13 cellular contexts compared by ENCODE assay signal in genomic region chr17:75513667-75514052, GRCh38. TPM values are rescaled to one million over a fixed set of nuclear protein-coding genes. Genes with fewer than 3 reads are reported as not detected.
A peak's percentile ranks its signal among the peaks of the same experiment; 100 is the strongest.
DNase-seq lines count a peak whose midpoint lies in the region; ATAC-seq, FAIRE-seq and TF ChIP-seq lines count a peak whose summit lies in the region.
"Had no signal": no experiment of that assay in that cellular context is flagged by ENCODE, and none has a peak within 500 bp of the region (broad histone marks: within the 10 kb centered on the region; RNA-seq: fewer than 3 reads in every experiment).

No MANE protein-coding gene starts in this region.

- in situ Hi-C loops in astrocyte of the spinal cord (cut with HindIII; ENCODE audit: low sequenced_read_pairs): no loop called here

- H3K79me2 ChIP-seq in keratinocyte (ENCODE audit: control insufficient read depth, insufficient read depth, low read length): peaks cover 28% of the 10 kb centered on the region

- peaks cover 20% of the 10 kb centered on the region for H3K4me1 Mint-ChIP-seq in Caco-2 (ENCODE audit: low read depth, unreplicated experiment)

- CTCF ChIA-PET in Caco-2 (lab: Charles Lee): interaction anchor here (0.6 kb wide), 1 partner anchor 34 kb away, joined by 5 read pairs; no protein-coding TSS in a partner anchor

- TF ChIP-seq CTCF in Caco-2 (IDR thresholded peaks at IDR 0.05; ENCODE audit: insufficient read depth in 1 of 2, low read depth in 1 of 2, low read length in 1 of 2, severe bottlenecking in 1 of 2, unreplicated experiment in 1 of 2) (no peak), astrocyte of the spinal cord (IDR thresholded peaks at IDR 0.05; ENCODE audit: low read depth, low read length) (no peak), keratinocyte (optimal IDR thresholded peaks at IDR 0.05 in 1 of 3, IDR thresholded peaks at IDR 0.05 in 1 of 3, conservative IDR thresholded peaks at IDR 0.05 in 1 of 3; ENCODE audit: extremely low read depth in 1 of 3, insufficient read depth in 2 of 3, low read length in 3 of 3) (no peak)

- ATAC-seq in HG02678 (IDR thresholded peaks at IDR 0.05; ENCODE audit: unreplicated experiment) (no peak), HG03460 (IDR thresholded peaks at IDR 0.05; ENCODE audit: unreplicated experiment) (no peak)
- ATAC-seq: stimulated activated naive CD8-positive, alpha-beta T cell treated with anti-CD3 and anti-CD28 coated beads, Interleukin-15, Interleukin-2, amounts not matched to agents 100 U/mL and 50 U/mL, for 24 hours had no signal

- H2AFZ ChIP-seq in keratinocyte (ENCODE audit: control insufficient read depth, low read length): no peak overlapping the region

- H3K27ac ChIP-seq in keratinocyte (ENCODE audit: control insufficient read depth, insufficient read depth, low read length): peak overlapping the region; percentile 6
- peak overlapping the region; percentile 91 for H3K27ac ChIP-seq in skeletal muscle tissue (ENCODE audit: low read depth, low read length)

- FAIRE-seq in keratinocyte (lab: Jason Lieb, UNC) (no peak), urothelium cell line (lab: Jason Lieb, UNC) (no peak)

- peaks cover 66% of the 10 kb centered on the region for H3K36me3 Mint-ChIP-seq in Caco-2 (ENCODE audit: insufficient read depth, unreplicated experiment)

- H3K36me3 ChIP-seq in Caco-2 (ENCODE audit: control insufficient read depth, insufficient read depth, low read length) (peaks cover 3% of the 10 kb centered on the region; the same call in 1 of the 2 replicates), keratinocyte (ENCODE audit: control insufficient read depth in 2 of 2, extremely low read depth in 1 of 2, insufficient read depth in 2 of 2, low read length in 2 of 2) (peaks cover 4 to 19% of the 10 kb centered on the region in 2 experiments), skeletal muscle tissue (ENCODE audit: control insufficient read depth in 3 of 3, insufficient read depth in 3 of 3, low read length in 3 of 3) (peaks cover 8 to 24% (median 15%) of the 10 kb centered on the region in 3 donors)

- H3K9me3 ChIP-seq in Caco-2 (no peaks in the 10 kb centered on the region), keratinocyte (ENCODE audit: control insufficient read depth, low read depth, low read length) (no peaks in the 10 kb centered on the region), skeletal muscle tissue (ENCODE audit: control insufficient read depth in 3 of 3, low read length in 3 of 3) (no peaks in the 10 kb centered on the region)

- dilution Hi-C loops in keratinocyte (cut with MboI; ENCODE audit: extremely low pct_ligation_motif_present, low sequenced_read_pairs): no loop called here

- BruUV-seq in Caco-2 (replicated peaks; lab: Mats Ljungman, UMichigan): no TSS peak

- H3K9me3 Mint-ChIP-seq in Caco-2 (ENCODE audit: unreplicated experiment): no peaks in the 10 kb centered on the region

- H3K4me2 ChIP-seq in keratinocyte (ENCODE audit: control insufficient read depth, extremely low read depth, insufficient read depth, low read depth, low read length): peak overlapping the region; percentile 60

- H3K27me3 ChIP-seq in Caco-2 (replicated peaks; ENCODE audit: control insufficient read depth, insufficient read depth, low read length): no peaks in the 10 kb centered on the region
- H3K27me3 ChIP-seq in keratinocyte (ENCODE audit: control insufficient read depth, extremely low read depth, insufficient read depth, low read length): no peaks in the 10 kb centered on the region
- H3K27me3 ChIP-seq in skeletal muscle tissue (ENCODE audit: control insufficient read depth in 3 of 3, insufficient read depth in 3 of 3, low read length in 3 of 3): no peaks in the 10 kb centered on the region

- H3K27ac Mint-ChIP-seq in Caco-2 (ENCODE audit: unreplicated experiment): no peak overlapping the region

- H3K4me3 Mint-ChIP-seq in Caco-2 (ENCODE audit: unreplicated experiment): peak overlapping the region; percentile 94

- H3K4me3 ChIP-seq in Caco-2 (ENCODE audit: low read depth, low read length) (no peak overlapping the region), astrocyte of the spinal cord (ENCODE audit: low read depth, low read length) (peak overlapping the region; percentile 72), keratinocyte (ENCODE audit: control insufficient read depth in 2 of 3, extremely low read depth in 1 of 3, insufficient read depth in 2 of 3, low read depth in 1 of 3, low read length in 3 of 3) (peak overlapping the region in 1 of 3 experiments; percentile 40), skeletal muscle tissue (ENCODE audit: low read length in 3 of 3) (peak overlapping the region; percentile 82 to 88 (median 85))

- no peaks in the 10 kb centered on the region for H3K27me3 Mint-ChIP-seq in Caco-2 (ENCODE audit: insufficient read depth, unreplicated experiment)

- H3K4me1 ChIP-seq in Caco-2: peaks cover 15% of the 10 kb centered on the region; the same call in 1 of the 2 replicates
- H3K4me1 ChIP-seq in keratinocyte (ENCODE audit: control insufficient read depth, extremely low read depth, insufficient read depth, low read length): peaks cover 40% of the 10 kb centered on the region
- peaks cover 55 to 75% (median 70%) of the 10 kb centered on the region in 3 donors for H3K4me1 ChIP-seq in skeletal muscle tissue (ENCODE audit: control insufficient read depth in 3 of 3, insufficient read depth in 3 of 3, low read length in 3 of 3)

- H3K9me1 ChIP-seq in keratinocyte (ENCODE audit: control insufficient read depth, extremely low read depth, insufficient read depth, low read length): peaks cover 7% of the 10 kb centered on the region

- H4K20me1 ChIP-seq in keratinocyte (ENCODE audit: control insufficient read depth, extremely low read depth, insufficient read depth, low read length): peaks cover 11% of the 10 kb centered on the region

- intact Hi-C loops in Caco-2 (cut with micrococcal nuclease; ENCODE audit: unreplicated experiment): loop anchor here (2.0 kb wide), 1 partner anchor 75 kb away; no protein-coding TSS in a partner anchor

- DNase-seq in Caco-2 (no peak), astrocyte of the spinal cord (ENCODE audit: low read depth, low spot score) (no peak), keratinocyte (ENCODE audit: low read depth, low spot score) (no peak), urothelium cell line (ENCODE audit: low spot score) (no peak)
- DNase-seq in activated CD4-positive, alpha-beta T cell treated with anti-CD3 and anti-CD28 coated beads, Interleukin-2, amount 50 U/mL, for 48 hours: no peak
- DNase-seq: activated T-cell treated with anti-CD3 and anti-CD28 coated beads for 4 hours; cerebellar nuclear complex; DMS79 treated with DMSO at 0.1 percent for 48 hours; NCI-H345; stimulated activated naive CD8-positive, alpha-beta T cell treated with anti-CD3 and anti-CD28 coated beads, Interleukin-15, Interleukin-2, amounts not matched to agents 100 U/mL and 50 U/mL, for 24 hours had no signal

- POLR2A ChIA-PET in Caco-2 (lab: Charles Lee): interaction anchor here (0.6 kb wide), 1 partner anchor 111 kb away, joined by 8 read pairs; no protein-coding TSS in a partner anchor

- H3K9ac ChIP-seq in keratinocyte (ENCODE audit: control insufficient read depth, extremely low read depth, insufficient read depth, low read length): peak overlapping the region; percentile 15
- peak overlapping the region; percentile 87 to 90 (median 87) for H3K9ac ChIP-seq in skeletal muscle tissue (ENCODE audit: low read depth in 1 of 3, low read length in 3 of 3)

RNA-seq across cellular contexts. Expression of gene CASKIN2, which starts 1.7 kb away (rescaled TPM):
- total RNA-seq in Caco-2 (2022) (41.8 and 48.9 TPM in 2 replicates), skeletal muscle tissue (8.9 TPM)
- 3.7 to 6.1 TPM (median 6.0 TPM) in 3 replicates for polyA plus RNA-seq in keratinocyte
- 2.5 TPM for polyA plus RNA-seq in keratinocyte (2011; ENCODE audit: low read depth)
- 3.3 and 6.2 TPM in 2 replicates for polyA plus RNA-seq in keratinocyte (2011; cell fraction: cytosol; rRNA removed)
- 13.5 and 15.8 TPM in 2 replicates for polyA plus RNA-seq in keratinocyte (2011; cell fraction: nucleus; rRNA removed)
- 4.7 and 8.2 TPM in 2 replicates for polyA plus RNA-seq in keratinocyte (2012; ENCODE audit: low replicate concordance)
- polyA minus RNA-seq in keratinocyte: 6.5 to 17.7 TPM (median 7.3 TPM) in 3 replicates
- 13.4 TPM for polyA minus RNA-seq in keratinocyte (2011; cell fraction: cytosol; rRNA and poly(A)+ RNA removed)
- 12.1 TPM in 2 replicates for polyA minus RNA-seq in keratinocyte (2011; cell fraction: nucleus; rRNA and poly(A)+ RNA removed)

RNA-seq across cellular contexts. Expression of gene TSEN54, which starts 2.7 kb away (rescaled TPM):
- total RNA-seq in Caco-2 (2022) (71.3 and 74.5 TPM in 2 replicates), skeletal muscle tissue (15.7 TPM)
- polyA plus RNA-seq in keratinocyte: 18.4 to 29.7 TPM (median 24.1 TPM) in 3 replicates
- 10.7 TPM for polyA plus RNA-seq in keratinocyte (2011; ENCODE audit: low read depth)
- 11.6 and 14.6 TPM in 2 replicates for polyA plus RNA-seq in keratinocyte (2011; cell fraction: cytosol; rRNA removed)
- polyA plus RNA-seq in keratinocyte (2011; cell fraction: nucleus; rRNA removed): 40.1 and 42.8 TPM in 2 replicates
- polyA plus RNA-seq in keratinocyte (2012; ENCODE audit: low replicate concordance): 17.1 and 33.5 TPM in 2 replicates
- 20.7 to 30.3 TPM (median 30.3 TPM) in 3 replicates for polyA minus RNA-seq in keratinocyte
- 24.0 TPM for polyA minus RNA-seq in keratinocyte (2011; cell fraction: cytosol; rRNA and poly(A)+ RNA removed)
- 7.8 and 9.7 TPM in 2 replicates for polyA minus RNA-seq in keratinocyte (2011; cell fraction: nucleus; rRNA and poly(A)+ RNA removed)

RNA-seq across cellular contexts. Expression of gene LLGL2, which starts 11.8 kb away (rescaled TPM):
- total RNA-seq in Caco-2 (2022) (165 and 179 TPM in 2 replicates), skeletal muscle tissue (4.7 TPM)
- polyA plus RNA-seq in keratinocyte: 13.8 to 28.2 TPM (median 14.9 TPM) in 3 replicates
- 43.5 TPM for polyA plus RNA-seq in keratinocyte (2011; ENCODE audit: low read depth)
- 10.1 and 19.5 TPM in 2 replicates for polyA plus RNA-seq in keratinocyte (2011; cell fraction: cytosol; rRNA removed)
- polyA plus RNA-seq in keratinocyte (2011; cell fraction: nucleus; rRNA removed): 37.9 and 41.0 TPM in 2 replicates
- 20.6 and 59.9 TPM in 2 replicates for polyA plus RNA-seq in keratinocyte (2012; ENCODE audit: low replicate concordance)
- 16.4 to 19.0 TPM (median 16.5 TPM) in 3 replicates for polyA minus RNA-seq in keratinocyte
- polyA minus RNA-seq in keratinocyte (2011; cell fraction: cytosol; rRNA and poly(A)+ RNA removed): 36.6 TPM
- 23.8 and 27.2 TPM in 2 replicates for polyA minus RNA-seq in keratinocyte (2011; cell fraction: nucleus; rRNA and poly(A)+ RNA removed)

RNA-seq across cellular contexts. Expression of gene TMEM94, which starts 57.2 kb away (rescaled TPM):
- total RNA-seq in Caco-2 (2022) (109 and 115 TPM in 2 replicates), skeletal muscle tissue (18.3 TPM)
- 11.7 to 25.1 TPM (median 13.6 TPM) in 3 replicates for polyA plus RNA-seq in keratinocyte
- 8.9 TPM for polyA plus RNA-seq in keratinocyte (2011; ENCODE audit: low read depth)
- polyA plus RNA-seq in keratinocyte (2011; cell fraction: cytosol; rRNA removed): 12.1 and 15.4 TPM in 2 replicates
- polyA plus RNA-seq in keratinocyte (2011; cell fraction: nucleus; rRNA removed): 74.8 and 113 TPM in 2 replicates
- 14.8 and 28.1 TPM in 2 replicates for polyA plus RNA-seq in keratinocyte (2012; ENCODE audit: low replicate concordance)
- 24.3 to 121 TPM (median 25.3 TPM) in 3 replicates for polyA minus RNA-seq in keratinocyte
- 33.4 TPM for polyA minus RNA-seq in keratinocyte (2011; cell fraction: cytosol; rRNA and poly(A)+ RNA removed)
- 35.4 and 36.6 TPM in 2 replicates for polyA minus RNA-seq in keratinocyte (2011; cell fraction: nucleus; rRNA and poly(A)+ RNA removed)

Comparison
In these comparisons a context has a peak if more than half of its experiments do, and no peak if none do; other contexts are left out.
1. RNA of gene LLGL2, which starts 11.8 kb away (total RNA-seq): 165 to 179 TPM in Caco-2; 4.7 TPM in skeletal muscle tissue (single experiment); every median in the first group is over 10 times any median in the second.